In the genomic region with DNA sequence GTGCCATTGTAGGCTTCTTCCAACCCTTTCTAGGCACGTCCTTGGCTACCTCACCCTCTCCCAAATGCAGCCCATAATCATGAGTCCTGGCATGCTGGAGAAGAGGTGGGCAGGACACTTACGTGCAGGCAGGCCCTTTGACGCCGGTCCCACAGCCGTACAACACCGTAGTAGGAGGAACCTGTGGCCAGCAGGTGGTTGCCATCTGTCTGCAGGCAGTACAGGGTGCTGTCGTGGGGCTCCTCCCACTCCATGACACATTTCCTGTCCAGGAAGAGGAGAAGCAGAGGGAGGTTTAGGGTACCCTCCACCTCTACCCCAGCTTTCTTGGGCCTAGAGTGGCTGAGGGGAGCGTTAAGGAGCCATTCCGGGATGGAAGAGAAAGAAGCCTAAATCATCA, we compare ENCODE assay signal across 14 cellular contexts. TPM values are rescaled to one million over a fixed set of nuclear protein-coding genes. Genes with fewer than 3 reads are reported as not detected.
A peak's percentile ranks its signal among the peaks of the same experiment; 100 is the strongest.
DNase-seq lines count a peak whose midpoint lies in the region; ATAC-seq and TF ChIP-seq lines count a peak whose summit lies in the region.
"Had no signal": no experiment of that assay in that cellular context is flagged by ENCODE, and none has a peak within 500 bp of the region (broad histone marks: within the 10 kb centered on the region; RNA-seq: fewer than 3 reads in every experiment).

No MANE protein-coding gene starts in this region.

- H3K27ac Mint-ChIP-seq in T-helper 1 cell treated with Interleukin-12 subunit alpha and Interleukin-12 subunit beta and Interleukin-4 antibody, amounts not matched to agents 30 μg/mL and 1 μg/mL, for 36 hours, result peak overlapping the region; percentile 55
- peak overlapping the region; percentile 92 for H3K27ac Mint-ChIP-seq in activated naive CD8-positive, alpha-beta T cell treated with anti-CD3 and anti-CD28 coated beads for 36 hours
- H3K27ac Mint-ChIP-seq in natural killer cell treated with Interleukin-12 subunit alpha and Interleukin-12 subunit beta and Interleukin-15 and Interleukin-18, amount 100 ng/mL, for 72 hours, result peak overlapping the region; percentile 41 to 76

- H3K4me3 Mint-ChIP-seq in T-helper 1 cell treated with Interleukin-12 subunit alpha and Interleukin-12 subunit beta and Interleukin-4 antibody, amounts not matched to agents 30 μg/mL and 1 μg/mL, for 36 hours, result no peak overlapping the region
- no peak overlapping the region for H3K4me3 Mint-ChIP-seq in activated naive CD8-positive, alpha-beta T cell treated with anti-CD3 and anti-CD28 coated beads for 36 hours
- H3K4me3 Mint-ChIP-seq in natural killer cell treated with Interleukin-12 subunit alpha and Interleukin-12 subunit beta and Interleukin-15 and Interleukin-18, amount 100 ng/mL, for 72 hours, result no peak overlapping the region
- H3K4me3 Mint-ChIP-seq: T-cell had no signal

- TF ChIP-seq CTCF in body of pancreas (IDR thresholded peaks at IDR 0.05), result no peak

- intact Hi-C loops in body of pancreas (cut with DNase I), result no loop called here

- TF ChIP-seq POLR2A in body of pancreas (IDR thresholded peaks at IDR 0.05), result no peak

- H3K9me3 Mint-ChIP-seq in T-helper 1 cell treated with Interleukin-12 subunit alpha and Interleukin-12 subunit beta and Interleukin-4 antibody, amounts not matched to agents 30 μg/mL and 1 μg/mL, for 36 hours, result no peaks in the 10 kb centered on the region
- no peaks in the 10 kb centered on the region for H3K9me3 Mint-ChIP-seq in activated naive CD8-positive, alpha-beta T cell treated with anti-CD3 and anti-CD28 coated beads for 36 hours
- no peaks in the 10 kb centered on the region for H3K9me3 Mint-ChIP-seq in natural killer cell treated with Interleukin-12 subunit alpha and Interleukin-12 subunit beta and Interleukin-15 and Interleukin-18, amount 100 ng/mL, for 72 hours
- H3K9me3 Mint-ChIP-seq: T-cell had no signal

- H3K9me3 ChIP-seq in body of pancreas, result no peaks in the 10 kb centered on the region
- H3K9me3 ChIP-seq: A549, colonic mucosa, HAP-1, upper lobe of left lung had no signal

- WGBS in body of pancreas, 2 donors, result 79 to 85% methylated on average over 9 of the region's 9 CpGs

- ATAC-seq in natural killer cell treated with Interleukin-12 subunit alpha and Interleukin-12 subunit beta and Interleukin-15 and Interleukin-18, amount 100 ng/mL, for 72 hours, result peak in 1 of 2 donors; percentile 44
- no peak for ATAC-seq in body of pancreas

- no peaks in the 10 kb centered on the region for H3K27me3 ChIP-seq in body of pancreas
- H3K27me3 ChIP-seq: colonic mucosa, upper lobe of left lung had no signal

- DNase-seq in T-helper 1 cell (no peak), OCI-M2 (lab: John Stamatoyannopoulos, UW; ENCODE audit: unreplicated experiment) (no peak), body of pancreas (no peak), SHP77 treated with DMSO at 0.1 percent for 48 hours (lab: John Stamatoyannopoulos, UW) (no peak)
- peak; percentile 7 for DNase-seq in Jurkat, Clone E6-1 (ENCODE audit: low read depth, low spot score)
- no peak for DNase-seq in activated naive CD8-positive, alpha-beta T cell treated with anti-CD3 and anti-CD28 coated beads for 36 hours
- DNase-seq in natural killer cell treated with Interleukin-12 subunit alpha and Interleukin-12 subunit beta and Interleukin-15 and Interleukin-18, amount 100 ng/mL, for 72 hours (ENCODE audit: low spot score), result no peak
- DNase-seq: colonic mucosa, NCI-H524, T-cell, upper lobe of left lung had no signal

- H3K36me3 Mint-ChIP-seq in T-helper 1 cell treated with Interleukin-12 subunit alpha and Interleukin-12 subunit beta and Interleukin-4 antibody, amounts not matched to agents 30 μg/mL and 1 μg/mL, for 36 hours (ENCODE audit: low read depth), result peaks cover 14% of the 10 kb centered on the region
- peaks cover 4% of the 10 kb centered on the region for H3K36me3 Mint-ChIP-seq in activated naive CD8-positive, alpha-beta T cell treated with anti-CD3 and anti-CD28 coated beads for 36 hours
- H3K36me3 Mint-ChIP-seq in natural killer cell treated with Interleukin-12 subunit alpha and Interleukin-12 subunit beta and Interleukin-15 and Interleukin-18, amount 100 ng/mL, for 72 hours, result no peaks in the 10 kb centered on the region

- no peaks in the 10 kb centered on the region for H3K27me3 Mint-ChIP-seq in T-helper 1 cell treated with Interleukin-12 subunit alpha and Interleukin-12 subunit beta and Interleukin-4 antibody, amounts not matched to agents 30 μg/mL and 1 μg/mL, for 36 hours (ENCODE audit: low read depth)
- no peaks in the 10 kb centered on the region for H3K27me3 Mint-ChIP-seq in activated naive CD8-positive, alpha-beta T cell treated with anti-CD3 and anti-CD28 coated beads for 36 hours
- H3K27me3 Mint-ChIP-seq in natural killer cell treated with Interleukin-12 subunit alpha and Interleukin-12 subunit beta and Interleukin-15 and Interleukin-18, amount 100 ng/mL, for 72 hours, result no peaks in the 10 kb centered on the region
- H3K27me3 Mint-ChIP-seq: T-cell had no signal

- no peak overlapping the region for H3K27ac ChIP-seq in body of pancreas
- H3K27ac ChIP-seq: A549, colonic mucosa had no signal

- no peaks in the 10 kb centered on the region for H3K4me1 ChIP-seq in body of pancreas
- H3K4me1 ChIP-seq: A549, colonic mucosa, HAP-1, upper lobe of left lung had no signal

- H3K4me1 Mint-ChIP-seq in T-helper 1 cell treated with Interleukin-12 subunit alpha and Interleukin-12 subunit beta and Interleukin-4 antibody, amounts not matched to agents 30 μg/mL and 1 μg/mL, for 36 hours (ENCODE audit: low read depth), result peaks cover 8% of the 10 kb centered on the region
- peaks cover 5% of the 10 kb centered on the region for H3K4me1 Mint-ChIP-seq in activated naive CD8-positive, alpha-beta T cell treated with anti-CD3 and anti-CD28 coated beads for 36 hours
- peaks cover 8 to 13% of the 10 kb centered on the region in 2 donors for H3K4me1 Mint-ChIP-seq in natural killer cell treated with Interleukin-12 subunit alpha and Interleukin-12 subunit beta and Interleukin-15 and Interleukin-18, amount 100 ng/mL, for 72 hours (ENCODE audit: low read depth in 2 of 2)
- H3K4me1 Mint-ChIP-seq: T-cell had no signal

- H3K4me3 ChIP-seq in Jurkat, Clone E6-1 (ENCODE audit: low read length), result no peak overlapping the region
- H3K4me3 ChIP-seq in body of pancreas, result no peak overlapping the region
- H3K4me3 ChIP-seq: A549, colonic mucosa, HAP-1, upper lobe of left lung had no signal

- H3K36me3 ChIP-seq in body of pancreas (replicated peaks in 1 of 2; ENCODE audit: insufficient read depth in 1 of 2, low read depth in 2 of 2), result peaks cover 0 to 29% of the 10 kb centered on the region in 2 donors
- H3K36me3 ChIP-seq: colonic mucosa had no signal

RNA-seq across cellular contexts. Expression of a gene that starts 23.4 kb away (rescaled TPM):
- polyA plus RNA-seq in Jurkat, Clone E6-1 (2012; ENCODE audit: insufficient read depth, insufficient read length), result 7.6 TPM
- total RNA-seq in activated naive CD8-positive, alpha-beta T cell treated with anti-CD3 and anti-CD28 coated beads for 36 hours, result 10 to 100 TPM; 20.4 to 22.9 TPM
- 10 to 100 TPM in 1 of 2 donors, 1 to 10 TPM in 1; 8.2 to 11.2 TPM for total RNA-seq in natural killer cell treated with Interleukin-12 subunit alpha and Interleukin-12 subunit beta and Interleukin-15 and Interleukin-18, amount 100 ng/mL, for 72 hours
- total RNA-seq in body of pancreas, result 10 to 100 TPM in 1 of 2 donors, 1 to 10 TPM in 1; 9.2 to 16.6 TPM

RNA-seq across cellular contexts. Expression of a gene that starts 23.4 kb away (rescaled TPM):
- polyA plus RNA-seq in Jurkat, Clone E6-1 (2012; ENCODE audit: insufficient read depth, insufficient read length), result 16.4 TPM
- 10 to 100 TPM; 27.4 to 28.6 TPM for total RNA-seq in activated naive CD8-positive, alpha-beta T cell treated with anti-CD3 and anti-CD28 coated beads for 36 hours
- 10 to 100 TPM; 27.6 to 37.3 TPM for total RNA-seq in natural killer cell treated with Interleukin-12 subunit alpha and Interleukin-12 subunit beta and Interleukin-15 and Interleukin-18, amount 100 ng/mL, for 72 hours
- total RNA-seq in body of pancreas, result 10 to 100 TPM; 36.9 to 38.4 TPM
